Comparison of ENCODE assay signal across 19 cellular contexts in the genomic region with DNA sequence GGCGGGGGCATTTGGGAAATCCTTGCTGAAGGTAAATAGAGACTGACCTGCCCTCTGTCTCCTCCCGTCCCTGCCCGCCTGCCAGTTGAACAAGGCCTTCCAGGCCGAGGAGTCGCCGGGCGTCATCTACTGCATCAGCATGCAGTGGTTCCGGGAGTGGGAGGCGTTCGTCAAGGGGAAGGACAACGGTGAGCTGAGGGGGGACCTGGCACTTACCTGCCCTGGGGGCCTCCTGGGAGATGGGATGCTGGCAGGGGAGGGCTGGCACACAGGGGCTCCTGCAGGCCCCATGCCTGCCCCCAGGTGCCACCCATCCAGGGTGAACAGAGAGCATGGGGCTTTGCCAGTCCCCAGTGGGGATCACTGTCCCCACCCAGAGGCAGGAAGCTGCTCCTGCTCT. TPM values are rescaled to one million over a fixed set of nuclear protein-coding genes. Genes with fewer than 3 reads are reported as not detected.
DNase-seq lines count a peak whose midpoint lies in the region; ATAC-seq lines count a peak whose summit lies in the region.
"Had no signal": no experiment of that assay in that cellular context is flagged by ENCODE, and none has a peak within 500 bp of the region (broad histone marks: within the 10 kb centered on the region; RNA-seq: fewer than 3 reads in every experiment).

No MANE protein-coding gene starts in this region.

- H3K9me3 ChIP-seq in CD4-positive, alpha-beta memory T cell (ENCODE audit: control insufficient read depth in 1 of 2, low read length in 2 of 2), result no peaks in the 10 kb centered on the region
- H3K9me3 ChIP-seq: BLaER1 treated with 17β-estradiol and CSF1 and Interleukin-3, amounts not matched to agents 10 nM and 100 nM had no signal

- intact Hi-C loops in activated naive CD4-positive, alpha-beta T cell treated with anti-CD3 and anti-CD28 coated beads for 36 hours (cut with micrococcal nuclease), result no loop called here
- intact Hi-C loops in CD4-positive, alpha-beta memory T cell (cut with micrococcal nuclease), result no loop called here

- no peak overlapping the region for H3K4me3 Mint-ChIP-seq in activated naive CD4-positive, alpha-beta T cell treated with anti-CD3 and anti-CD28 coated beads for 36 hours
- peak overlapping the region in 2 of 8 donors; percentile 15 to 36 for H3K4me3 Mint-ChIP-seq in CD4-positive, alpha-beta memory T cell
- H3K4me3 Mint-ChIP-seq in IgD-negative memory B cell, result no peak overlapping the region
- H3K4me3 Mint-ChIP-seq in immature natural killer cell, result peak overlapping the region in 3 of 5 donors; percentile 42 to 88 (median 63)
- H3K4me3 Mint-ChIP-seq: HFFc6 had no signal

- H3K36me3 Mint-ChIP-seq in activated naive CD4-positive, alpha-beta T cell treated with anti-CD3 and anti-CD28 coated beads for 36 hours (ENCODE audit: low read depth), result peaks cover 16% of the 10 kb centered on the region
- peaks cover 34 to 49% of the 10 kb centered on the region in 2 donors for H3K36me3 Mint-ChIP-seq in CD4-positive, alpha-beta memory T cell
- peaks cover 2% of the 10 kb centered on the region for H3K36me3 Mint-ChIP-seq in IgD-negative memory B cell
- peaks cover 9 to 37% (median 16%) of the 10 kb centered on the region in 3 donors for H3K36me3 Mint-ChIP-seq in immature natural killer cell

- H3K27ac Mint-ChIP-seq in activated naive CD4-positive, alpha-beta T cell treated with anti-CD3 and anti-CD28 coated beads for 36 hours, result peak overlapping the region; percentile 50
- peak overlapping the region in 5 of 7 donors; percentile 32 to 85 (median 78) for H3K27ac Mint-ChIP-seq in CD4-positive, alpha-beta memory T cell
- H3K27ac Mint-ChIP-seq in IgD-negative memory B cell (peak overlapping the region in 2 of 3 donors; percentile 53 to 58), immature natural killer cell (peak overlapping the region in 4 of 6 donors; percentile 77 to 91 (median 84))
- H3K27ac Mint-ChIP-seq: HFFc6 had no signal

- no peaks in the 10 kb centered on the region for H3K9me3 Mint-ChIP-seq in activated naive CD4-positive, alpha-beta T cell treated with anti-CD3 and anti-CD28 coated beads for 36 hours
- peaks cover 0 to 6% (median 0%) of the 10 kb centered on the region in 8 donors for H3K9me3 Mint-ChIP-seq in CD4-positive, alpha-beta memory T cell
- no peaks in the 10 kb centered on the region for H3K9me3 Mint-ChIP-seq in IgD-negative memory B cell
- H3K9me3 Mint-ChIP-seq in immature natural killer cell, result no peaks in the 10 kb centered on the region
- H3K9me3 Mint-ChIP-seq: HFFc6 had no signal

- peaks cover 42% of the 10 kb centered on the region for H3K36me3 ChIP-seq in CD4-positive, alpha-beta memory T cell (ENCODE audit: insufficient read depth, low read length)

- no peaks in the 10 kb centered on the region for H3K27me3 Mint-ChIP-seq in activated naive CD4-positive, alpha-beta T cell treated with anti-CD3 and anti-CD28 coated beads for 36 hours (ENCODE audit: low read depth)
- H3K27me3 Mint-ChIP-seq in CD4-positive, alpha-beta memory T cell, result no peaks in the 10 kb centered on the region
- H3K27me3 Mint-ChIP-seq in IgD-negative memory B cell, result no peaks in the 10 kb centered on the region
- peaks cover 6 to 15% (median 7%) of the 10 kb centered on the region in 3 donors for H3K27me3 Mint-ChIP-seq in immature natural killer cell (ENCODE audit: low read depth in 3 of 3)

- H3K4me3 ChIP-seq in CD4-positive, alpha-beta memory T cell (ENCODE audit: low read length in 2 of 2), result no peak overlapping the region
- H3K4me3 ChIP-seq: BLaER1 treated with 17β-estradiol and CSF1 and Interleukin-3, amounts not matched to agents 10 nM and 100 nM; SK-N-MC had no signal

- CTCF ChIA-PET in activated naive CD4-positive, alpha-beta T cell treated with anti-CD3 and anti-CD28 coated beads for 36 hours (lab: Charles Lee), result interaction anchor here (1.5 kb wide), 1 partner anchor 229 kb away, joined by 3 read pairs; no protein-coding TSS in a partner anchor
- CTCF ChIA-PET in CD4-positive, alpha-beta memory T cell (lab: Charles Lee; ENCODE audit: partially characterized antibody), result interaction anchor here (1.0 kb wide), 1 partner anchor 11 kb away, joined by 3 read pairs; no protein-coding TSS in a partner anchor

- ATAC-seq in GM21786 (IDR thresholded peaks at IDR 0.05; ENCODE audit: unreplicated experiment) (no peak), GM18511 (IDR thresholded peaks at IDR 0.05; ENCODE audit: unreplicated experiment) (no peak)

- POLR2A ChIA-PET in CD4-positive, alpha-beta memory T cell (lab: Charles Lee; ENCODE audit: partially characterized antibody), result interaction anchor here (0.5 to 18.1 kb wide), 7 partner anchors 8 to 161 kb away, joined by 3 to 423 read pairs (median 5); a partner anchor contains a TSS

- H3K27me3 ChIP-seq in CD4-positive, alpha-beta memory T cell (ENCODE audit: insufficient read depth, low read length), result no peaks in the 10 kb centered on the region
- H3K27me3 ChIP-seq: BLaER1 treated with 17β-estradiol and CSF1 and Interleukin-3, amounts not matched to agents 10 nM and 100 nM had no signal

- peaks cover 4% of the 10 kb centered on the region for H3K4me1 Mint-ChIP-seq in activated naive CD4-positive, alpha-beta T cell treated with anti-CD3 and anti-CD28 coated beads for 36 hours (ENCODE audit: low read depth)
- peaks cover 1 to 35% (median 11%) of the 10 kb centered on the region in 4 donors for H3K4me1 Mint-ChIP-seq in CD4-positive, alpha-beta memory T cell
- H3K4me1 Mint-ChIP-seq in IgD-negative memory B cell (peaks cover 0 to 4% (median 2%) of the 10 kb centered on the region in 3 donors), immature natural killer cell (peaks cover 6 to 26% of the 10 kb centered on the region in 2 donors)

- DNase-seq in activated naive CD4-positive, alpha-beta T cell treated with anti-CD3 and anti-CD28 coated beads for 36 hours, result no peak
- no peak for DNase-seq in activated naive CD4-positive, alpha-beta T cell treated with Interleukin-2 at 50 U/mL for 16 hours
- no peak for DNase-seq in CD4-positive, alpha-beta memory T cell
- DNase-seq in immature natural killer cell (no peak), NCI-H446 treated with DMSO at 0.1 percent for 48 hours (lab: John Stamatoyannopoulos, UW) (no peak)
- DNase-seq: DND-41, HFFc6, KG1, NCI-H187, NCI-H2107, NCI-H2227 treated with DMSO at 0.1 percent for 48 hours, NCI-H524, NCI-H82, SHP77 had no signal

- H3K4me1 ChIP-seq in CD4-positive, alpha-beta memory T cell (ENCODE audit: insufficient read depth, low read length), result peaks cover 22% of the 10 kb centered on the region

- H3K27ac ChIP-seq in CD4-positive, alpha-beta memory T cell (ENCODE audit: low read depth, low read length), result no peak overlapping the region
- H3K27ac ChIP-seq: SK-N-MC had no signal

RNA-seq across cellular contexts. Expression of a gene that starts 43.0 kb away (rescaled TPM):
- 10 to 100 TPM; 54.7 to 54.9 TPM for total RNA-seq in activated naive CD4-positive, alpha-beta T cell treated with anti-CD3 and anti-CD28 coated beads for 36 hours
- total RNA-seq in CD4-positive, alpha-beta memory T cell, result 100 to 1,000 TPM; 123 to 132 TPM
- 10 to 100 TPM; 36.5 to 55.9 TPM for polyA plus RNA-seq in CD4-positive, alpha-beta memory T cell
- 24.5 TPM for polyA plus RNA-seq in IgD-negative memory B cell
- polyA plus RNA-seq in immature natural killer cell, result 10 to 100 TPM; 21.6 to 51.8 (median 25.1) TPM

RNA-seq across cellular contexts. Expression of a gene that starts 43.2 kb away (rescaled TPM):
- 10 to 100 TPM; 45.3 to 45.7 TPM for total RNA-seq in activated naive CD4-positive, alpha-beta T cell treated with anti-CD3 and anti-CD28 coated beads for 36 hours
- total RNA-seq in CD4-positive, alpha-beta memory T cell, result 10 to 100 TPM; 95.5 to 96.9 TPM
- 100 to 1,000 TPM; 204 to 206 TPM for polyA plus RNA-seq in CD4-positive, alpha-beta memory T cell
- 119 TPM for polyA plus RNA-seq in IgD-negative memory B cell
- 100 to 1,000 TPM; 147 to 196 (median 173) TPM for polyA plus RNA-seq in immature natural killer cell

RNA-seq across cellular contexts. Expression of a gene that starts 54.3 kb away (rescaled TPM):
- 10 to 100 TPM; 26.2 to 28.2 TPM for total RNA-seq in activated naive CD4-positive, alpha-beta T cell treated with anti-CD3 and anti-CD28 coated beads for 36 hours
- total RNA-seq in CD4-positive, alpha-beta memory T cell, result 10 to 100 TPM; 39.8 to 41.9 TPM
- 10 to 100 TPM; 66.3 to 82.5 TPM for polyA plus RNA-seq in CD4-positive, alpha-beta memory T cell
- polyA plus RNA-seq in IgD-negative memory B cell, result 56.8 TPM
- 100 to 1,000 TPM in 2 of 3 donors, 10 to 100 TPM in 1; 89.3 to 131 (median 108) TPM for polyA plus RNA-seq in immature natural killer cell

Comparison
In these comparisons a context has a peak if more than half of its experiments do, and no peak if none do; other contexts are left out.
1. H3K4me3 Mint-ChIP-seq: peak in immature natural killer cell (3 of 5); none in activated naive CD4-positive, alpha-beta T cell treated with anti-CD3 and anti-CD28 coated beads for 36 hours (single experiment) and IgD-negative memory B cell (0 of 4).
2. Peak in every context shown above with its lines, with median percentiles within 50 percentile points of each other: H3K27ac Mint-ChIP-seq.